In the genomic region with DNA sequence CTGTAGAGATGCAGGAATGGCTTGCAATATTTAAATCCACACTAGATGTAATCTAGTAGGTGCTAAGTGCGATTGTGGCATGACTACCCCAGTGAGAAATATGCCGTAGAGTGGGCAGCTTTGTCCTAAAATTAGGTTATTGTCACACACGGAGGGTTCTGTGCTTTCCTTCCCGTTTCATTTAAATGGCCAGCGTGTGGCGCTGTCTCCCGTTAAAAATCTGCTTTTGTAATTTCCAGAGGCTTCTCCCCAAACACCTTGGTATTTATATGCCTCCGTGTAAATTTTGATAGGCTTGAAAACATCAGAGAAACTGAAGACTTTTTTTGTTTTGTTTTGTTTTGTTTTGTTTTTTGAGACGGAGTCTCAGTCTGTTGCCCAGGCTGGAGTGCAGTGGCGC, we compare ENCODE assay signal across 13 cellular contexts. TPM values are rescaled to one million over a fixed set of nuclear protein-coding genes. Genes with fewer than 3 reads are reported as not detected.
A peak's percentile ranks its signal among the peaks of the same experiment; 100 is the strongest.
DNase-seq lines count a peak whose midpoint lies in the region; ATAC-seq, FAIRE-seq and TF ChIP-seq lines count a peak whose summit lies in the region.
"Had no signal": no experiment of that assay in that cellular context is flagged by ENCODE, and none has a peak within 500 bp of the region (broad histone marks: within the 10 kb centered on the region; RNA-seq: fewer than 3 reads in every experiment).

No MANE protein-coding gene starts in this region.

- H3K27me3 ChIP-seq in small intestine (ENCODE audit: control insufficient read depth in 2 of 2, insufficient read depth in 2 of 2, low read length in 2 of 2) = no peaks in the 10 kb centered on the region

- no peak overlapping the region for H3K27ac ChIP-seq in small intestine (ENCODE audit: low read depth in 1 of 2, low read length in 1 of 2)
- H3K27ac ChIP-seq: HL-60 had no signal

- DNase-seq in activated CD4-positive, alpha-beta T cell treated with anti-CD3 and anti-CD28 coated beads for 48 hours = peak; percentile 48
- no peak for DNase-seq in activated CD4-positive, alpha-beta T cell treated with anti-CD3 and anti-CD28 coated beads for 4 hours
- DNase-seq in NCI-H460 (ENCODE audit: extremely low read depth, low read depth) (peak; percentile 18), endothelial cell (ENCODE audit: low spot score) (no peak), small intestine (peak; percentile 6), NCI-H1436 treated with DMSO at 0.1 percent for 48 hours (lab: John Stamatoyannopoulos, UW) (no peak), immature natural killer cell (no peak)
- DNase-seq: left ventricle myocardium superior, NCI-H2029 had no signal

- H3K36me3 ChIP-seq in small intestine (ENCODE audit: control insufficient read depth in 2 of 2, insufficient read depth in 2 of 2, low read length in 2 of 2) = no peaks in the 10 kb centered on the region

- ATAC-seq in HG02571 (IDR thresholded peaks at IDR 0.05; ENCODE audit: unreplicated experiment) = no peak
- ATAC-seq: GM12878, left ventricle myocardium superior had no signal

- peak; percentile 68 for TF ChIP-seq CTCF in endothelial cell (IDR thresholded peaks at IDR 0.05; ENCODE audit: unreplicated experiment)

- WGBS in small intestine, 3 donors = 23 to 36% methylated on average over 10 of the region's 10 CpGs; no CpG with 5 or more reads in 1 of the 3 donors

- H3K4me3 Mint-ChIP-seq in endothelial cell (ENCODE audit: unreplicated experiment) = no peak overlapping the region
- H3K4me3 Mint-ChIP-seq in immature natural killer cell = no peak overlapping the region

- no peak overlapping the region for H3K4me3 ChIP-seq in small intestine (ENCODE audit: low read depth in 1 of 2, low read length in 2 of 2)
- H3K4me3 ChIP-seq: GM12878 had no signal

- H3K36me3 Mint-ChIP-seq in endothelial cell (ENCODE audit: low read depth, unreplicated experiment) (no peaks in the 10 kb centered on the region), immature natural killer cell (no peaks in the 10 kb centered on the region)

- H3K27me3 Mint-ChIP-seq in endothelial cell (ENCODE audit: unreplicated experiment) = peaks cover 2% of the 10 kb centered on the region
- H3K27me3 Mint-ChIP-seq in immature natural killer cell (ENCODE audit: low read depth in 3 of 3) = peaks cover 0 to 4% (median 0%) of the 10 kb centered on the region in 3 donors

- H3K9me3 ChIP-seq in small intestine (ENCODE audit: control insufficient read depth, low read depth) = no peaks in the 10 kb centered on the region

- no peaks in the 10 kb centered on the region for H3K4me1 ChIP-seq in small intestine (ENCODE audit: control insufficient read depth in 2 of 2, insufficient read depth in 1 of 2, low read depth in 1 of 2, low read length in 1 of 2)

- H3K27ac Mint-ChIP-seq in endothelial cell (ENCODE audit: unreplicated experiment) = no peak overlapping the region
- no peak overlapping the region for H3K27ac Mint-ChIP-seq in immature natural killer cell

- H3K9me3 Mint-ChIP-seq in endothelial cell (ENCODE audit: unreplicated experiment) = no peaks in the 10 kb centered on the region
- no peaks in the 10 kb centered on the region for H3K9me3 Mint-ChIP-seq in immature natural killer cell

- H3K4me1 Mint-ChIP-seq in endothelial cell (ENCODE audit: unreplicated experiment) (no peaks in the 10 kb centered on the region), immature natural killer cell (no peaks in the 10 kb centered on the region)

- FAIRE-seq in small intestine (lab: Jason Lieb, UNC) = no peak
- FAIRE-seq: GM12878 had no signal

RNA-seq across cellular contexts. Expression of a gene that starts 34.9 kb away (rescaled TPM):
- total RNA-seq in NCI-H460 (2014; rRNA removed; shearing (Covaris generic)) = 0.84 and 0.87 TPM in 2 replicates
- polyA plus RNA-seq in NCI-H460 (2014; cell fraction: nucleus; rRNA removed) = 0.25 and 2.1 TPM in 2 replicates
- 4.2 TPM for total RNA-seq in endothelial cell (ENCODE audit: unreplicated experiment)
- polyA plus RNA-seq in small intestine = 1 to 10 TPM in 2 of 3 donors, not detected in 1; 2.2 to 3.9 TPM
- polyA plus RNA-seq in immature natural killer cell = not detected
- total RNA-seq: GM12878, renal cortical epithelial cell had no signal
- polyA plus RNA-seq: GM12878 had no signal

Comparison
In these comparisons a context has a peak if more than half of its experiments do, and no peak if none do; other contexts are left out.
1. DNase-seq: peak in activated CD4-positive, alpha-beta T cell treated with anti-CD3 and anti-CD28 coated beads for 48 hours (single experiment), NCI-H460 (single experiment) and small intestine (single experiment); none in activated CD4-positive, alpha-beta T cell treated with anti-CD3 and anti-CD28 coated beads for 4 hours (0 of 2), endothelial cell (single experiment), NCI-H1436 treated with DMSO at 0.1 percent for 48 hours (single experiment) and immature natural killer cell (0 of 3).